ENCODE assay signal across 1 cellular context in the genomic region with DNA sequence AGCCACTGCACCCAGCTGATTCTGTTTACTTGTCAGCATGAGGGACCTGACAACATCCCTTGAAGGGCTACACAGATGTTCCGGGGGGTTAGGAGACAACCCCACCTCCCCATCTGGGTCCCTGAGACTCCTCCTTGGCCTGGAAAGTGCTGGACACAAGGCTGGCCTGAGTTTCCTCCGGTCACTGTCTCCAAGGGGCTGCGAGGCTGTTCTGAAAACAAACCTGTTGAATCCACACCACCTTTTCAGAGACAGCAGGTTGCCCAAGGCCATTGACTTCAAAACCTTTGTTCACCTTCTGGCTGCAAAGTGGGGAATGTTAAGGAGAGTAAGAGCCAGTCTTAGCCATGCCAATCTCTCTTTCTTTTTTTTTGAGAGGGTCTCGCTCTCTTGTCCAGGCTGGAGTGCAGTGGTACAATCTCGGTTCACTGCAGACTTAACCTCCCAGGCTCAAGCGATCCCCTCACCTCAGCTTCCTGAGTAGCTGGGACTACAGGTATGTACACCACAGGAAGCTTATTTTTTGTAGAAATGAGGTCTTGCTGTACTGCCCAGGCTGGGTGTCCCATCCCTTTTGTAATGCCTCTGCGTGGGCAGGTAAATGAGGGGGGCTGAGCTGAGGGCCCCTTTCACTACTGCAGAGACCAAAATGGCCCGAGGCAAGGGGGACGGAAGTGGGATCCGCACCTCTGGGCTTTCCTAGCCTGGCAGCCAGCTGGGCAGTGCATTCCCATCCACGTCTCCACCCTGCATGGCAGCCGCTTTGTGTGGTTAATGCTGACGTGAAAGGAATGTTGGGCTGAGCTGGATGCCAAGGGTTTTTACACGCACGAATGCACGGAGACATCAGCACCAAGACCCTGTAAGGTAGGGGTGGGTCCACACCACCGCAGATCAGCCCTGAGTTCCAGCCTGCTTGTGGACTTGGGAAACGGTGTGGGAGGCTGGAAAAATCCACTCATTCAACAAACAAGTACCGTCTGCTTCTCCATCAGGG.
TF ChIP-seq lines count a peak whose summit lies in the region.

No MANE protein-coding gene starts in this region.

TF ChIP-seq in WTC11, 78 proteins besides CTCF, POLR2A, EP300 and RAD21:
- TF ChIP-seq GTF2I (CRISPR knock-in tag; conservative IDR thresholded peaks at IDR 0.05) (no peak), ZNF121 (CRISPR knock-in tag; IDR thresholded peaks at IDR 0.05) (peak; percentile 31)
